Comparison of ENCODE assay signal across 24 cellular contexts in the genomic region with DNA sequence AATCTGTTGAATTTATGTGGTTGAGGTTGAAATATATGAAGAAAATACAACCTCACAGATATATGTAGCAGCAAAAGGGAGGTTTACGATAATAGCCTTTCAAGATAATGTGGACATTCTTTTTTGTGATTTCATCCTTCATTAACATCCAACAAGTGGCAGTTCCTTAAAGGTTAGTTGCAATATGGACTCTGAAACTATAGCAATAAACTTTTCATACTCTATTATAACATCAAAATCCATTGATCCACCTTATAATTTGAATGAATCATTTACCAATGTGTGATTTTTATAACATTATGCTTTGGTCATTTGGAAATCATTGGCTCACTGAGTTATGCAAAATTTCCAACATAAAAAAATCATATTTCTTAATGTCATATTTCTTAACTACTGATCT.
"Had no signal": no experiment of that assay in that cellular context is flagged by ENCODE, and none has a peak within 500 bp of the region (broad histone marks: within the 10 kb centered on the region; RNA-seq: fewer than 3 reads in every experiment).

No MANE protein-coding gene starts in this region.

- H3K36me3 ChIP-seq: colonic mucosa, esophagus squamous epithelium, gastrocnemius medialis, heart right ventricle, left lung, lower lobe of right lung had no signal

- DNase-seq: colonic mucosa; cortex of kidney; effector CD8-positive, alpha-beta T cell; effector memory CD8-positive, alpha-beta T cell; endodermal cell; erythroblast; esophagus squamous epithelium; foreskin fibroblast; foreskin melanocyte; gastrocnemius medialis; glutamatergic neuron; head of caudate nucleus; heart right ventricle; hippocampal formation; left cardiac atrium; left lung; left ventricle myocardium superior; lower lobe of right lung; mesenchymal stem cell had no signal

- H3K4me1 ChIP-seq: colonic mucosa had no signal

- H3K9me3 ChIP-seq: colonic mucosa, esophagus squamous epithelium, gastrocnemius medialis, heart right ventricle, left lung, lower lobe of right lung had no signal

- FAIRE-seq: endometrium, islet of Langerhans, keratinocyte had no signal

- ATAC-seq: effector memory CD8-positive, alpha-beta T cell; esophagus mucosa; gastrocnemius medialis; heart right ventricle; left cardiac atrium; left lung; left ventricle myocardium superior; lower lobe of right lung had no signal

- H3K27me3 ChIP-seq: colonic mucosa, esophagus squamous epithelium, gastrocnemius medialis, heart right ventricle, left lung had no signal

- H3K4me3 ChIP-seq: colonic mucosa, esophagus squamous epithelium, gastrocnemius medialis, heart right ventricle, left lung, lower lobe of right lung had no signal

- H3K27ac ChIP-seq: colonic mucosa, epithelial cell of prostate, esophagus squamous epithelium, gastrocnemius medialis, heart right ventricle, left lung, lower lobe of right lung had no signal
